1 cellular context compared by ENCODE assay signal in the genomic region with DNA sequence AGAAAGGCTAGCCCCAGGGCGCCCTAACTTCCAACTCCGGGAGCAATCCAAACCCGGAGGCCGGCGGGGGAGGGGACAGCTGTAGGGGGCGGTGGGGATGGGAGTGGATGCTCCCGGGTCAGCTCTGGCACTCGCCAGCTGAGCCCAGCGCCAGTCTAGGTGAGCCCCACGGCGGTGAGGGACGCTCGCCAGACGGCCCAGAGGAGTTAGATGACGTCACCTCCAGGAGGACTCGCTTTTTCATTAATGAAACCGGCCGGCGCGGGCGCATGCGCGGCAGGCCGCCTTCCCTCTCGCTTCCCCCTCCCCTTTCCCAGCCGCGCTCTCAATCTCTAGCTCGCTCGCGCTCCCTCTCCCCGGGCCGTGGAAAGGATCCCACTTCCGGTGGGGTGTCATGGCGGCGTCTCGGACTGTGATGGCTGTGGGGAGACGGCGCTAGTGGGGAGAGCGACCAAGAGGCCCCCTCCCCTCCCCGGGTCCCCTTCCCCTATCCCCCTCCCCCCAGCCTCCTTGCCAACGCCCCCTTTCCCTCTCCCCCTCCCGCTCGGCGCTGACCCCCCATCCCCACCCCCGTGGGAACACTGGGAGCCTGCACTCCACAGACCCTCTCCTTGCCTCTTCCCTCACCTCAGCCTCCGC.
TF ChIP-seq lines count a peak whose summit lies in the region.

A gene with protein sequence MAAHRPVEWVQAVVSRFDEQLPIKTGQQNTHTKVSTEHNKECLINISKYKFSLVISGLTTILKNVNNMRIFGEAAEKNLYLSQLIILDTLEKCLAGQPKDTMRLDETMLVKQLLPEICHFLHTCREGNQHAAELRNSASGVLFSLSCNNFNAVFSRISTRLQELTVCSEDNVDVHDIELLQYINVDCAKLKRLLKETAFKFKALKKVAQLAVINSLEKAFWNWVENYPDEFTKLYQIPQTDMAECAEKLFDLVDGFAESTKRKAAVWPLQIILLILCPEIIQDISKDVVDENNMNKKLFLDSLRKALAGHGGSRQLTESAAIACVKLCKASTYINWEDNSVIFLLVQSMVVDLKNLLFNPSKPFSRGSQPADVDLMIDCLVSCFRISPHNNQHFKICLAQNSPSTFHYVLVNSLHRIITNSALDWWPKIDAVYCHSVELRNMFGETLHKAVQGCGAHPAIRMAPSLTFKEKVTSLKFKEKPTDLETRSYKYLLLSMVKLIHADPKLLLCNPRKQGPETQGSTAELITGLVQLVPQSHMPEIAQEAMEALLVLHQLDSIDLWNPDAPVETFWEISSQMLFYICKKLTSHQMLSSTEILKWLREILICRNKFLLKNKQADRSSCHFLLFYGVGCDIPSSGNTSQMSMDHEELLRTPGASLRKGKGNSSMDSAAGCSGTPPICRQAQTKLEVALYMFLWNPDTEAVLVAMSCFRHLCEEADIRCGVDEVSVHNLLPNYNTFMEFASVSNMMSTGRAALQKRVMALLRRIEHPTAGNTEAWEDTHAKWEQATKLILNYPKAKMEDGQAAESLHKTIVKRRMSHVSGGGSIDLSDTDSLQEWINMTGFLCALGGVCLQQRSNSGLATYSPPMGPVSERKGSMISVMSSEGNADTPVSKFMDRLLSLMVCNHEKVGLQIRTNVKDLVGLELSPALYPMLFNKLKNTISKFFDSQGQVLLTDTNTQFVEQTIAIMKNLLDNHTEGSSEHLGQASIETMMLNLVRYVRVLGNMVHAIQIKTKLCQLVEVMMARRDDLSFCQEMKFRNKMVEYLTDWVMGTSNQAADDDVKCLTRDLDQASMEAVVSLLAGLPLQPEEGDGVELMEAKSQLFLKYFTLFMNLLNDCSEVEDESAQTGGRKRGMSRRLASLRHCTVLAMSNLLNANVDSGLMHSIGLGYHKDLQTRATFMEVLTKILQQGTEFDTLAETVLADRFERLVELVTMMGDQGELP (N-terminal part only) (plus strand): TSS at position 378 of the 639 bp plus-strand sequence. CDS start 333 bp downstream, outside the sequence.

TF ChIP-seq in HepG2, 621 proteins besides CTCF, POLR2A, EP300 and RAD21 (continued from another document and continues in another):
- TF ChIP-seq, protein P1, sequence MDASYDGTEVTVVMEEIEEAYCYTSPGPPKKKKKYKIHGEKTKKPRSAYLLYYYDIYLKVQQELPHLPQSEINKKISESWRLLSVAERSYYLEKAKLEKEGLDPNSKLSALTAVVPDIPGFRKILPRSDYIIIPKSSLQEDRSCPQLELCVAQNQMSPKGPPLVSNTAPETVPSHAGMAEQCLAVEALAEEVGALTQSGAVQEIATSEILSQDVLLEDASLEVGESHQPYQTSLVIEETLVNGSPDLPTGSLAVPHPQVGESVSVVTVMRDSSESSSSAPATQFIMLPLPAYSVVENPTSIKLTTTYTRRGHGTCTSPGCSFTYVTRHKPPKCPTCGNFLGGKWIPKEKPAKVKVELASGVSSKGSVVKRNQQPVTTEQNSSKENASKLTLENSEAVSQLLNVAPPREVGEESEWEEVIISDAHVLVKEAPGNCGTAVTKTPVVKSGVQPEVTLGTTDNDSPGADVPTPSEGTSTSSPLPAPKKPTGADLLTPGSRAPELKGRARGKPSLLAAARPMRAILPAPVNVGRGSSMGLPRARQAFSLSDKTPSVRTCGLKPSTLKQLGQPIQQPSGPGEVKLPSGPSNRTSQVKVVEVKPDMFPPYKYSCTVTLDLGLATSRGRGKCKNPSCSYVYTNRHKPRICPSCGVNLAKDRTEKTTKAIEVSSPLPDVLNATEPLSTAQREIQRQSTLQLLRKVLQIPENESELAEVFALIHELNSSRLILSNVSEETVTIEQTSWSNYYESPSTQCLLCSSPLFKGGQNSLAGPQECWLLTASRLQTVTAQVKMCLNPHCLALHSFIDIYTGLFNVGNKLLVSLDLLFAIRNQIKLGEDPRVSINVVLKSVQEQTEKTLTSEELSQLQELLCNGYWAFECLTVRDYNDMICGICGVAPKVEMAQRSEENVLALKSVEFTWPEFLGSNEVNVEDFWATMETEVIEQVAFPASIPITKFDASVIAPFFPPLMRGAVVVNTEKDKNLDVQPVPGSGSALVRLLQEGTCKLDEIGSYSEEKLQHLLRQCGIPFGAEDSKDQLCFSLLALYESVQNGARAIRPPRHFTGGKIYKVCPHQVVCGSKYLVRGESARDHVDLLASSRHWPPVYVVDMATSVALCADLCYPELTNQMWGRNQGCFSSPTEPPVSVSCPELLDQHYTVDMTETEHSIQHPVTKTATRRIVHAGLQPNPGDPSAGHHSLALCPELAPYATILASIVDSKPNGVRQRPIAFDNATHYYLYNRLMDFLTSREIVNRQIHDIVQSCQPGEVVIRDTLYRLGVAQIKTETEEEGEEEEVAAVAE (CRISPR knock-in tag; IDR thresholded peaks at IDR 0.05; ENCODE audit: borderline replicate concordance): no peak
- TF ChIP-seq ZNF644 (CRISPR knock-in tag; IDR thresholded peaks at IDR 0.05; ENCODE audit: low read depth): no peak
- TF ChIP-seq NFRKB (IDR thresholded peaks at IDR 0.05): no peak
- TF ChIP-seq, protein P2, sequence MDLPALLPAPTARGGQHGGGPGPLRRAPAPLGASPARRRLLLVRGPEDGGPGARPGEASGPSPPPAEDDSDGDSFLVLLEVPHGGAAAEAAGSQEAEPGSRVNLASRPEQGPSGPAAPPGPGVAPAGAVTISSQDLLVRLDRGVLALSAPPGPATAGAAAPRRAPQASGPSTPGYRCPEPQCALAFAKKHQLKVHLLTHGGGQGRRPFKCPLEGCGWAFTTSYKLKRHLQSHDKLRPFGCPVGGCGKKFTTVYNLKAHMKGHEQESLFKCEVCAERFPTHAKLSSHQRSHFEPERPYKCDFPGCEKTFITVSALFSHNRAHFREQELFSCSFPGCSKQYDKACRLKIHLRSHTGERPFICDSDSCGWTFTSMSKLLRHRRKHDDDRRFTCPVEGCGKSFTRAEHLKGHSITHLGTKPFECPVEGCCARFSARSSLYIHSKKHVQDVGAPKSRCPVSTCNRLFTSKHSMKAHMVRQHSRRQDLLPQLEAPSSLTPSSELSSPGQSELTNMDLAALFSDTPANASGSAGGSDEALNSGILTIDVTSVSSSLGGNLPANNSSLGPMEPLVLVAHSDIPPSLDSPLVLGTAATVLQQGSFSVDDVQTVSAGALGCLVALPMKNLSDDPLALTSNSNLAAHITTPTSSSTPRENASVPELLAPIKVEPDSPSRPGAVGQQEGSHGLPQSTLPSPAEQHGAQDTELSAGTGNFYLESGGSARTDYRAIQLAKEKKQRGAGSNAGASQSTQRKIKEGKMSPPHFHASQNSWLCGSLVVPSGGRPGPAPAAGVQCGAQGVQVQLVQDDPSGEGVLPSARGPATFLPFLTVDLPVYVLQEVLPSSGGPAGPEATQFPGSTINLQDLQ (CRISPR knock-in tag; IDR thresholded peaks at IDR 0.05): no peak
- no peak for TF ChIP-seq HOXA5 (CRISPR knock-in tag; IDR thresholded peaks at IDR 0.05)
- no peak for TF ChIP-seq ZNF672 (CRISPR knock-in tag; IDR thresholded peaks at IDR 0.05)
- TF ChIP-seq, protein P3, sequence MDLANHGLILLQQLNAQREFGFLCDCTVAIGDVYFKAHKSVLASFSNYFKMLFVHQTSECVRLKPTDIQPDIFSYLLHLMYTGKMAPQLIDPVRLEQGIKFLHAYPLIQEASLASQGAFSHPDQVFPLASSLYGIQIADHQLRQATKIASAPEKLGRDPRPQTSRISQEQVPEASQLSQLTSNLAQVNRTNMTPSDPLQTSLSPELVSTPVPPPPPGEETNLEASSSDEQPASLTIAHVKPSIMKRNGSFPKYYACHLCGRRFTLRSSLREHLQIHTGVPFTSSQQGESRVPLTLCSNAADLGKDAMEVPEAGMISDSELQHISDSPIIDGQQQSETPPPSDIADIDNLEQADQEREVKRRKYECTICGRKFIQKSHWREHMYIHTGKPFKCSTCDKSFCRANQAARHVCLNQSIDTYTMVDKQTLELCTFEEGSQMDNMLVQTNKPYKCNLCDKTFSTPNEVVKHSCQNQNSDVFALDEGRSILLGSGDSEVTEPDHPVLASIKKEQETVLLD (CRISPR knock-in tag; IDR thresholded peaks at IDR 0.05; ENCODE audit: low read depth): no peak
- no peak for TF ChIP-seq ZFP1 (CRISPR knock-in tag; IDR thresholded peaks at IDR 0.05)
- TF ChIP-seq ZNF746 (CRISPR knock-in tag; IDR thresholded peaks at IDR 0.05): no peak; the same call in 1 of the 2 replicates
- peak; percentile 46; the same call in 1 of the 2 replicates for TF ChIP-seq ATF7-NPFF (CRISPR knock-in tag; IDR thresholded peaks at IDR 0.05; ENCODE audit: low read depth)
- no peak for TF ChIP-seq HDAC6 (IDR thresholded peaks at IDR 0.05; ENCODE audit: low read depth, low read length)
- no peak for TF ChIP-seq SKI (IDR thresholded peaks at IDR 0.05; ENCODE audit: partially characterized antibody)
- TF ChIP-seq ZC3H4 (CRISPR knock-in tag; IDR thresholded peaks at IDR 0.05; ENCODE audit: borderline replicate concordance): no peak
- TF ChIP-seq PTBP1 (IDR thresholded peaks at IDR 0.05; ENCODE audit: low read depth, low read length, poor library complexity, severe bottlenecking): peak; percentile 71
- no peak for TF ChIP-seq ZNF761 (CRISPR knock-in tag; conservative IDR thresholded peaks at IDR 0.05)
- 0 out of 2 replicates have a peak, but pooled peaks have one; percentile 49 for TF ChIP-seq ZNF563 (CRISPR knock-in tag; IDR thresholded peaks at IDR 0.05)
- 0 out of 2 replicates have a peak, but pooled peaks have one; percentile 24 for TF ChIP-seq ATF1 (CRISPR knock-in tag; IDR thresholded peaks at IDR 0.05)
- TF ChIP-seq, protein P4, sequence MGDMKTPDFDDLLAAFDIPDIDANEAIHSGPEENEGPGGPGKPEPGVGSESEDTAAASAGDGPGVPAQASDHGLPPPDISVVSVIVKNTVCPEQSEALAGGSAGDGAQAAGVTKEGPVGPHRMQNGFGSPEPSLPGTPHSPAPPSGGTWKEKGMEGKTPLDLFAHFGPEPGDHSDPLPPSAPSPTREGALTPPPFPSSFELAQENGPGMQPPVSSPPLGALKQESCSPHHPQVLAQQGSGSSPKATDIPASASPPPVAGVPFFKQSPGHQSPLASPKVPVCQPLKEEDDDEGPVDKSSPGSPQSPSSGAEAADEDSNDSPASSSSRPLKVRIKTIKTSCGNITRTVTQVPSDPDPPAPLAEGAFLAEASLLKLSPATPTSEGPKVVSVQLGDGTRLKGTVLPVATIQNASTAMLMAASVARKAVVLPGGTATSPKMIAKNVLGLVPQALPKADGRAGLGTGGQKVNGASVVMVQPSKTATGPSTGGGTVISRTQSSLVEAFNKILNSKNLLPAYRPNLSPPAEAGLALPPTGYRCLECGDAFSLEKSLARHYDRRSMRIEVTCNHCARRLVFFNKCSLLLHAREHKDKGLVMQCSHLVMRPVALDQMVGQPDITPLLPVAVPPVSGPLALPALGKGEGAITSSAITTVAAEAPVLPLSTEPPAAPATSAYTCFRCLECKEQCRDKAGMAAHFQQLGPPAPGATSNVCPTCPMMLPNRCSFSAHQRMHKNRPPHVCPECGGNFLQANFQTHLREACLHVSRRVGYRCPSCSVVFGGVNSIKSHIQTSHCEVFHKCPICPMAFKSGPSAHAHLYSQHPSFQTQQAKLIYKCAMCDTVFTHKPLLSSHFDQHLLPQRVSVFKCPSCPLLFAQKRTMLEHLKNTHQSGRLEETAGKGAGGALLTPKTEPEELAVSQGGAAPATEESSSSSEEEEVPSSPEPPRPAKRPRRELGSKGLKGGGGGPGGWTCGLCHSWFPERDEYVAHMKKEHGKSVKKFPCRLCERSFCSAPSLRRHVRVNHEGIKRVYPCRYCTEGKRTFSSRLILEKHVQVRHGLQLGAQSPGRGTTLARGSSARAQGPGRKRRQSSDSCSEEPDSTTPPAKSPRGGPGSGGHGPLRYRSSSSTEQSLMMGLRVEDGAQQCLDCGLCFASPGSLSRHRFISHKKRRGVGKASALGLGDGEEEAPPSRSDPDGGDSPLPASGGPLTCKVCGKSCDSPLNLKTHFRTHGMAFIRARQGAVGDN (CRISPR knock-in tag; IDR thresholded peaks at IDR 0.05): peak; percentile 63
- TF ChIP-seq, protein P5, sequence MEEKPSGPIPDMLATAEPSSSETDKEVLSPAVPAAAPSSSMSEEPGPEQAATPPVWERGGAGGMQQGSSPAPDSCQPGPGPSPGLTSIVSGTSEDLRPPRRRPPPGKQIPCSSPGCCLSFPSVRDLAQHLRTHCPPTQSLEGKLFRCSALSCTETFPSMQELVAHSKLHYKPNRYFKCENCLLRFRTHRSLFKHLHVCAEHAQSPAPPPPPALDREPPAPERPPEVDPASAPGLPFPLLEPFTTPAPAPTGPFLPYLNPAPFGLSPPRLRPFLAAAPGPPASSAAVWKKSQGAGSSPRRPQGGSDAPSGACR (CRISPR knock-in tag; IDR thresholded peaks at IDR 0.05): no peak
- TF ChIP-seq ZNF253 (CRISPR knock-in tag; IDR thresholded peaks at IDR 0.05; ENCODE audit: borderline replicate concordance): no peak
- no peak for TF ChIP-seq SP140L (CRISPR knock-in tag; IDR thresholded peaks at IDR 0.05; ENCODE audit: borderline replicate concordance)
- TF ChIP-seq NCOA2 (CRISPR knock-in tag; IDR thresholded peaks at IDR 0.05): no peak
- TF ChIP-seq NFKBIZ (CRISPR knock-in tag; IDR thresholded peaks at IDR 0.05): no peak
- TF ChIP-seq ZSCAN29 (CRISPR knock-in tag; conservative IDR thresholded peaks at IDR 0.05): no peak
- no peak for TF ChIP-seq ZNF136 (CRISPR knock-in tag; IDR thresholded peaks at IDR 0.05; ENCODE audit: low read depth)
- TF ChIP-seq CENPT (CRISPR knock-in tag; IDR thresholded peaks at IDR 0.05; ENCODE audit: low read depth): no peak
- TF ChIP-seq KDM5A (IDR thresholded peaks at IDR 0.05; ENCODE audit: borderline replicate concordance, low read length): no peak
- no peak for TF ChIP-seq ZFP82 (CRISPR knock-in tag; IDR thresholded peaks at IDR 0.05; ENCODE audit: borderline replicate concordance)
- TF ChIP-seq ZNF382 (CRISPR knock-in tag; IDR thresholded peaks at IDR 0.05; ENCODE audit: borderline replicate concordance): no peak
- TF ChIP-seq REPIN1 (CRISPR knock-in tag; IDR thresholded peaks at IDR 0.05; ENCODE audit: borderline replicate concordance, low read depth): peak; percentile 16; the same call in 1 of the 2 replicates
- TF ChIP-seq ZNF550 (CRISPR knock-in tag; IDR thresholded peaks at IDR 0.05; ENCODE audit: borderline replicate concordance): no peak
- TF ChIP-seq, protein P6, sequence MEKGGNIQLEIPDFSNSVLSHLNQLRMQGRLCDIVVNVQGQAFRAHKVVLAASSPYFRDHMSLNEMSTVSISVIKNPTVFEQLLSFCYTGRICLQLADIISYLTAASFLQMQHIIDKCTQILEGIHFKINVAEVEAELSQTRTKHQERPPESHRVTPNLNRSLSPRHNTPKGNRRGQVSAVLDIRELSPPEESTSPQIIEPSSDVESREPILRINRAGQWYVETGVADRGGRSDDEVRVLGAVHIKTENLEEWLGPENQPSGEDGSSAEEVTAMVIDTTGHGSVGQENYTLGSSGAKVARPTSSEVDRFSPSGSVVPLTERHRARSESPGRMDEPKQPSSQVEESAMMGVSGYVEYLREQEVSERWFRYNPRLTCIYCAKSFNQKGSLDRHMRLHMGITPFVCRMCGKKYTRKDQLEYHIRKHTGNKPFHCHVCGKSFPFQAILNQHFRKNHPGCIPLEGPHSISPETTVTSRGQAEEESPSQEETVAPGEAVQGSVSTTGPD (CRISPR knock-in tag; IDR thresholded peaks at IDR 0.05): 0 out of 2 replicates have a peak, but pooled peaks have one; percentile 58
- peak; percentile 50 for TF ChIP-seq GABPA (IDR thresholded peaks at IDR 0.05; ENCODE audit: low read depth, low read length)
- TF ChIP-seq GABPA (CRISPR knock-in tag; IDR thresholded peaks at IDR 0.05; ENCODE audit: low read depth): peak; percentile 83
- TF ChIP-seq TBL1XR1 (IDR thresholded peaks at IDR 0.05; ENCODE audit: borderline replicate concordance, low read length, partially characterized antibody): peak; percentile 47
